ENCODE assay signal across 9 cellular contexts in genomic region chr17:36183811-36184765, GRCh38. TPM values are rescaled to one million over a fixed set of nuclear protein-coding genes. Genes with fewer than 3 reads are reported as not detected.
A peak's percentile ranks its signal among the peaks of the same experiment; 100 is the strongest.
DNase-seq lines count a peak whose midpoint lies in the region; ATAC-seq and TF ChIP-seq lines count a peak whose summit lies in the region.
"Had no signal": no experiment of that assay in that cellular context is flagged by ENCODE, and none has a peak within 500 bp of the region (broad histone marks: within the 10 kb centered on the region; RNA-seq: fewer than 3 reads in every experiment).

No MANE protein-coding gene starts in this region.

- H3K4me3 ChIP-seq in ectodermal cell (ENCODE audit: insufficient read depth, low read depth, low read length) (peak overlapping the region; percentile 59), vagina (peak overlapping the region; percentile 55 to 66)

- H3K9me3 ChIP-seq in ectodermal cell (ENCODE audit: control insufficient read depth, low read length) (no peaks in the 10 kb centered on the region), vagina (no peaks in the 10 kb centered on the region)

- peaks cover 20% of the 10 kb centered on the region for H3K4me1 Mint-ChIP-seq in stimulated activated naive CD8-positive, alpha-beta T cell treated with anti-CD3 and anti-CD28 coated beads, Interleukin-15, amount 100 ng/mL, for 72 hours
- H3K4me1 Mint-ChIP-seq in naive thymus-derived CD8-positive, alpha-beta T cell: peaks cover 2 to 58% (median 14%) of the 10 kb centered on the region in 4 donors

- no peak for TF ChIP-seq POLR2A in vagina (IDR thresholded peaks at IDR 0.05)

- H3K9me3 Mint-ChIP-seq in stimulated activated naive CD8-positive, alpha-beta T cell treated with anti-CD3 and anti-CD28 coated beads, Interleukin-15, amount 100 ng/mL, for 72 hours: no peaks in the 10 kb centered on the region
- peaks cover 0 to 2% (median 0%) of the 10 kb centered on the region in 9 donors for H3K9me3 Mint-ChIP-seq in naive thymus-derived CD8-positive, alpha-beta T cell

- no peaks in the 10 kb centered on the region for H3K4me1 ChIP-seq in ectodermal cell (ENCODE audit: control insufficient read depth, insufficient read depth, low read length)
- H3K4me1 ChIP-seq in vagina: peaks cover 24% of the 10 kb centered on the region

- peak overlapping the region in 1 of 2 donors; percentile 56 for H3K4me3 Mint-ChIP-seq in stimulated activated naive CD8-positive, alpha-beta T cell treated with anti-CD3 and anti-CD28 coated beads, Interleukin-15, amount 100 ng/mL, for 72 hours
- H3K4me3 Mint-ChIP-seq in naive thymus-derived CD8-positive, alpha-beta T cell: peak overlapping the region in 6 of 10 donors; percentile 0 to 89 (median 48)

- H3K27ac ChIP-seq in ectodermal cell (ENCODE audit: insufficient read depth, low read depth, low read length, poor library complexity, severe bottlenecking) (no peak overlapping the region), vagina (peak overlapping the region; percentile 65)

- H3K36me3 ChIP-seq in ectodermal cell (ENCODE audit: control insufficient read depth, insufficient read depth, low read length) (no peaks in the 10 kb centered on the region), vagina (no peaks in the 10 kb centered on the region)

- no peak for DNase-seq in stimulated activated naive CD8-positive, alpha-beta T cell treated with anti-CD3 and anti-CD28 coated beads, Interleukin-15, Interleukin-2, amounts not matched to agents 100 U/mL and 50 U/mL, for 24 hours
- DNase-seq in stimulated activated naive CD8-positive, alpha-beta T cell treated with anti-CD3 and anti-CD28 coated beads, Interleukin-15, amount 100 ng/mL, for 72 hours: no peak
- DNase-seq in naive thymus-derived CD8-positive, alpha-beta T cell: no peak
- DNase-seq in vagina (ENCODE audit: extremely low spot score in 2 of 2): no peak
- no peak for DNase-seq in stimulated activated CD4-positive, alpha-beta T cell treated with anti-CD3 and anti-CD28 coated beads, Interleukin-12 subunit alpha, Interleukin-12 subunit beta, amount 100 ng/mL, for 4 hours

- WGBS in ectodermal cell, 2 experiments: 82 to 88% methylated on average over 15 to 16 of the region's 16 CpGs

- intact Hi-C loops in vagina (cut with DNase I): no loop called here

- H3K36me3 Mint-ChIP-seq in naive thymus-derived CD8-positive, alpha-beta T cell: no peaks in the 10 kb centered on the region

- H3K27me3 Mint-ChIP-seq in stimulated activated naive CD8-positive, alpha-beta T cell treated with anti-CD3 and anti-CD28 coated beads, Interleukin-15, amount 100 ng/mL, for 72 hours: peaks cover 69% of the 10 kb centered on the region
- peaks cover 30 to 65% (median 48%) of the 10 kb centered on the region in 5 donors for H3K27me3 Mint-ChIP-seq in naive thymus-derived CD8-positive, alpha-beta T cell

- no peak for TF ChIP-seq CTCF in vagina (IDR thresholded peaks at IDR 0.05)

- peak; percentile 0 for ATAC-seq in stimulated activated naive CD8-positive, alpha-beta T cell treated with anti-CD3 and anti-CD28 coated beads, Interleukin-15, Interleukin-2, amounts not matched to agents 100 U/mL and 50 U/mL, for 24 hours
- no peak for ATAC-seq in stimulated activated naive CD8-positive, alpha-beta T cell treated with anti-CD3 and anti-CD28 coated beads, Interleukin-15, amount 100 ng/mL, for 72 hours
- no peak for ATAC-seq in naive thymus-derived CD8-positive, alpha-beta T cell
- ATAC-seq in HG03520 (IDR thresholded peaks at IDR 0.05; ENCODE audit: unreplicated experiment) (no peak), HG03457 (IDR thresholded peaks at IDR 0.05; ENCODE audit: unreplicated experiment) (no peak)

- POLR2A ChIA-PET in naive thymus-derived CD8-positive, alpha-beta T cell (lab: Charles Lee): interaction anchor here (1.4 to 2.5 kb wide), 2 partner anchors 9 to 11 kb away, joined by 6 to 11 read pairs; no protein-coding TSS in a partner anchor

- H3K27me3 ChIP-seq in ectodermal cell (ENCODE audit: control insufficient read depth, insufficient read depth, low read length, poor library complexity, severe bottlenecking): peaks cover 29% of the 10 kb centered on the region
- H3K27me3 ChIP-seq in vagina: no peaks in the 10 kb centered on the region

- no peak overlapping the region for H3K27ac Mint-ChIP-seq in stimulated activated naive CD8-positive, alpha-beta T cell treated with anti-CD3 and anti-CD28 coated beads, Interleukin-15, amount 100 ng/mL, for 72 hours
- H3K27ac Mint-ChIP-seq in naive thymus-derived CD8-positive, alpha-beta T cell: peak overlapping the region in 4 of 10 donors; percentile 14 to 91 (median 52)

RNA-seq across cellular contexts. Expression of gene TBC1D3B, which starts 7.7 kb away (rescaled TPM):
- polyA plus RNA-seq in ectodermal cell (2013, experiment 1 of 4): 9.2 TPM
- 9.4 TPM for polyA plus RNA-seq in ectodermal cell (2013, experiment 2 of 4)
- polyA plus RNA-seq in ectodermal cell (2013, experiment 3 of 4): 5.4 TPM
- 6.2 TPM for polyA plus RNA-seq in ectodermal cell (2013, experiment 4 of 4)
- 10 to 100 TPM; 13.4 to 15.3 TPM for total RNA-seq in naive thymus-derived CD8-positive, alpha-beta T cell
- polyA plus RNA-seq in naive thymus-derived CD8-positive, alpha-beta T cell: not detected
- 3.4 TPM for total RNA-seq in vagina
- total RNA-seq: Daoy had no signal

RNA-seq across cellular contexts. Expression of gene CCL3L1, which starts 12.5 kb away (rescaled TPM):
- not detected for polyA plus RNA-seq in ectodermal cell (2013, experiment 1 of 4)
- polyA plus RNA-seq in ectodermal cell (2013, experiment 2 of 4): not detected
- not detected for polyA plus RNA-seq in ectodermal cell (2013, experiment 3 of 4)
- polyA plus RNA-seq in ectodermal cell (2013, experiment 4 of 4): not detected
- total RNA-seq in naive thymus-derived CD8-positive, alpha-beta T cell: 1 to 10 TPM in 1 of 2 experiments, under 1 TPM in 1; 0.77 to 3.0 TPM
- 10 to 100 TPM in 1 of 3 donors, not detected in 2; 34.9 TPM for polyA plus RNA-seq in naive thymus-derived CD8-positive, alpha-beta T cell
- not detected for total RNA-seq in vagina

RNA-seq across cellular contexts. Expression of gene CCL4L2, which starts 26.8 kb away (rescaled TPM):
- polyA plus RNA-seq in ectodermal cell (2013, experiment 1 of 4): not detected
- not detected for polyA plus RNA-seq in ectodermal cell (2013, experiment 2 of 4)
- not detected for polyA plus RNA-seq in ectodermal cell (2013, experiment 3 of 4)
- not detected for polyA plus RNA-seq in ectodermal cell (2013, experiment 4 of 4)
- total RNA-seq in naive thymus-derived CD8-positive, alpha-beta T cell: 1 to 10 TPM; 1.5 to 2.1 TPM
- polyA plus RNA-seq in naive thymus-derived CD8-positive, alpha-beta T cell: 10 to 100 TPM in 1 of 3 donors, under 1 TPM in 1, not detected in 1; 0.59 to 58.5 TPM
- 5.2 TPM for total RNA-seq in vagina
